14 cellular contexts compared by ENCODE assay signal in genomic region chr3:187242900-187243299, GRCh38. TPM values are rescaled to one million over a fixed set of nuclear protein-coding genes. Genes with fewer than 3 reads are reported as not detected.
A peak's percentile ranks its signal among the peaks of the same experiment; 100 is the strongest.
DNase-seq lines count a peak whose midpoint lies in the region; ATAC-seq and TF ChIP-seq lines count a peak whose summit lies in the region.
"Had no signal": no experiment of that assay in that cellular context is flagged by ENCODE, and none has a peak within 500 bp of the region (broad histone marks: within the 10 kb centered on the region; RNA-seq: fewer than 3 reads in every experiment).

No MANE protein-coding gene starts in this region.

- H3K27me3 Mint-ChIP-seq in activated naive CD8-positive, alpha-beta T cell treated with anti-CD3 and anti-CD28 coated beads for 36 hours: peaks cover 11% of the 10 kb centered on the region
- no peaks in the 10 kb centered on the region for H3K27me3 Mint-ChIP-seq in activated naive CD8-positive, alpha-beta T cell treated with anti-CD3 and anti-CD28 coated beads, Interleukin-2, amount 50 U/mL, for 24 hours

- no peaks in the 10 kb centered on the region for H3K9me3 ChIP-seq in adipocyte (ENCODE audit: control insufficient read depth, low read length)
- H3K9me3 ChIP-seq: BE2C had no signal

- peaks cover 11% of the 10 kb centered on the region for H3K4me1 Mint-ChIP-seq in activated naive CD8-positive, alpha-beta T cell treated with anti-CD3 and anti-CD28 coated beads for 36 hours
- H3K4me1 Mint-ChIP-seq in activated naive CD8-positive, alpha-beta T cell treated with anti-CD3 and anti-CD28 coated beads, Interleukin-2, amount 50 U/mL, for 24 hours: peaks cover 3% of the 10 kb centered on the region

- peaks cover 36% of the 10 kb centered on the region for H3K4me1 ChIP-seq in adipocyte (ENCODE audit: control insufficient read depth, insufficient read depth, low read length)
- H3K4me1 ChIP-seq: BE2C had no signal

- peaks cover 5% of the 10 kb centered on the region for H3K9me3 Mint-ChIP-seq in activated naive CD8-positive, alpha-beta T cell treated with anti-CD3 and anti-CD28 coated beads for 36 hours
- peaks cover 5% of the 10 kb centered on the region for H3K9me3 Mint-ChIP-seq in activated naive CD8-positive, alpha-beta T cell treated with anti-CD3 and anti-CD28 coated beads, Interleukin-2, amount 50 U/mL, for 24 hours
- H3K9me3 Mint-ChIP-seq: H9 had no signal

- H3K9ac ChIP-seq in adipocyte (ENCODE audit: low read length): peak overlapping the region; percentile 8

- no peaks in the 10 kb centered on the region for H3K36me3 Mint-ChIP-seq in activated naive CD8-positive, alpha-beta T cell treated with anti-CD3 and anti-CD28 coated beads for 36 hours
- no peaks in the 10 kb centered on the region for H3K36me3 Mint-ChIP-seq in activated naive CD8-positive, alpha-beta T cell treated with anti-CD3 and anti-CD28 coated beads, Interleukin-2, amount 50 U/mL, for 24 hours (ENCODE audit: low read depth)
- H3K36me3 Mint-ChIP-seq: CD4-positive, alpha-beta memory T cell had no signal

- H3K27me3 ChIP-seq in adipocyte (replicated peaks; ENCODE audit: control insufficient read depth, insufficient read depth, low read length): no peaks in the 10 kb centered on the region

- no peaks in the 10 kb centered on the region for H3K36me3 ChIP-seq in adipocyte (ENCODE audit: control insufficient read depth, insufficient read depth, low read length, severe bottlenecking)
- H3K36me3 ChIP-seq: BE2C had no signal

- no peak overlapping the region for H3K27ac Mint-ChIP-seq in activated naive CD8-positive, alpha-beta T cell treated with anti-CD3 and anti-CD28 coated beads for 36 hours
- H3K27ac Mint-ChIP-seq in activated naive CD8-positive, alpha-beta T cell treated with anti-CD3 and anti-CD28 coated beads, Interleukin-2, amount 50 U/mL, for 24 hours: no peak overlapping the region
- H3K27ac Mint-ChIP-seq: CD4-positive, alpha-beta memory T cell had no signal

- TF ChIP-seq CTCF in GM13976 (IDR thresholded peaks at IDR 0.05; ENCODE audit: borderline replicate concordance, control extremely low read depth, extremely low read depth, insufficient read depth, missing control alignments): no peak

- no peak overlapping the region for H3K4me3 ChIP-seq in adipocyte (ENCODE audit: low read length)

- no peak for ATAC-seq in activated naive CD8-positive, alpha-beta T cell treated with anti-CD3 and anti-CD28 coated beads, Interleukin-2, amount 50 U/mL, for 24 hours
- ATAC-seq in HG02623 (IDR thresholded peaks at IDR 0.05; ENCODE audit: unreplicated experiment): no peak

- in situ Hi-C loops in GM13976 (cut with MboI; ENCODE audit: low sequenced_read_pairs, unreplicated experiment): no loop called here

- DNase-seq in activated naive CD8-positive, alpha-beta T cell treated with anti-CD3 and anti-CD28 coated beads for 36 hours: peak; percentile 12
- DNase-seq in activated naive CD8-positive, alpha-beta T cell treated with anti-CD3 and anti-CD28 coated beads, Interleukin-2, amount 50 U/mL, for 24 hours: no peak
- peak; percentile 47 for DNase-seq in GM13976 (ENCODE audit: low spot score)
- DNase-seq in adipocyte (ENCODE audit: low read depth): no peak
- DNase-seq in NCI-H1417 (lab: John Stamatoyannopoulos, UW): no peak
- DNase-seq in activated effector memory CD4-positive, alpha-beta T cell treated with anti-CD3 and anti-CD28 coated beads, Interleukin-2, amount 50 U/mL, for 16 hours: no peak
- DNase-seq: BE2C; CD4-positive, alpha-beta memory T cell; DMS79; GOT3; H9 had no signal

- no peak overlapping the region for H3K4me3 Mint-ChIP-seq in activated naive CD8-positive, alpha-beta T cell treated with anti-CD3 and anti-CD28 coated beads for 36 hours
- no peak overlapping the region for H3K4me3 Mint-ChIP-seq in activated naive CD8-positive, alpha-beta T cell treated with anti-CD3 and anti-CD28 coated beads, Interleukin-2, amount 50 U/mL, for 24 hours
- H3K4me3 Mint-ChIP-seq: CD4-positive, alpha-beta memory T cell; H9 had no signal

RNA-seq across cellular contexts. Expression of gene RTP1, which starts 45.6 kb away (rescaled TPM):
- not detected for total RNA-seq in activated naive CD8-positive, alpha-beta T cell treated with anti-CD3 and anti-CD28 coated beads for 36 hours
- total RNA-seq: CD4-positive, alpha-beta memory T cell; G401; HepG2 had no signal

RNA-seq across cellular contexts. Expression of gene MASP1, which starts 48.6 kb away (rescaled TPM):
- not detected for total RNA-seq in activated naive CD8-positive, alpha-beta T cell treated with anti-CD3 and anti-CD28 coated beads for 36 hours
- total RNA-seq: CD4-positive, alpha-beta memory T cell; G401 had no signal

Comparison
In these comparisons a context has a peak if more than half of its experiments do, and no peak if none do; other contexts are left out.
1. DNase-seq: peak in activated naive CD8-positive, alpha-beta T cell treated with anti-CD3 and anti-CD28 coated beads for 36 hours (single experiment) and GM13976 (single experiment); none in activated naive CD8-positive, alpha-beta T cell treated with anti-CD3 and anti-CD28 coated beads, Interleukin-2, amount 50 U/mL, for 24 hours (single experiment), adipocyte (single experiment), NCI-H1417 (0 of 3) and activated effector memory CD4-positive, alpha-beta T cell treated with anti-CD3 and anti-CD28 coated beads, Interleukin-2, amount 50 U/mL, for 16 hours (single experiment).